ENCODE assay signal across 10 cellular contexts in the genomic region with DNA sequence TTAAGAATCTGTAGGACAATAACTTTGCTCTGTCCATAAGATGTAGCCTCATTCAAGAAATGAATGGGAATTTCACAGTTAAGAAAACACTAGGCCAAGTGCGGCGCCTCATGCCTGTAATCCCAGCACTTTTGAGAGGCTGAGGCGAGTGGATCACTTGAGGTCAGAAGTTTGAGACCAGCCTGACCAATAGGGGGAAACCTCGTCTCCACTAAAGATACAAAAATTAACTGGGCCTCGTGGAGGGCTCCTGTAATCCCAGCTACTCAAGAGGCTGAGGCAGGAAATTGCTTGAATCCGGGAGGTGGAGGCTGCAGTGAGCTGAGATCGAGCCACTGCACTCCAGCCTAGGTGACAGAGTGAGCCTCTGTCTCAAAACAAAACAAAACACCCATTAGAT. TPM values are rescaled to one million over a fixed set of nuclear protein-coding genes. Genes with fewer than 3 reads are reported as not detected.
DNase-seq lines count a peak whose midpoint lies in the region; ATAC-seq and TF ChIP-seq lines count a peak whose summit lies in the region.
"Had no signal": no experiment of that assay in that cellular context is flagged by ENCODE, and none has a peak within 500 bp of the region (broad histone marks: within the 10 kb centered on the region; RNA-seq: fewer than 3 reads in every experiment).

No MANE protein-coding gene starts in this region.

- no peaks in the 10 kb centered on the region for H3K27me3 ChIP-seq in OCI-LY1 (ENCODE audit: insufficient read depth, low read length)

- no peaks in the 10 kb centered on the region for H3K4me1 ChIP-seq in OCI-LY1 (ENCODE audit: insufficient read depth, low read length, severe bottlenecking)

- H3F3A ChIP-seq in OCI-LY1 (ENCODE audit: insufficient read depth, low read length): peaks cover 7% of the 10 kb centered on the region

- no peak overlapping the region for H3K27ac ChIP-seq in OCI-LY1 (ENCODE audit: low read depth, low read length, poor library complexity, severe bottlenecking)

- H3K79me2 ChIP-seq in OCI-LY1 (ENCODE audit: insufficient read depth, low read length): 0 out of 2 replicates have a peak, but pooled peaks cover 3% of the 10 kb centered on the region

- no peak overlapping the region for H2AFZ ChIP-seq in OCI-LY1 (ENCODE audit: low read length)

- H3K4me2 ChIP-seq in OCI-LY1 (ENCODE audit: low read length): no peak overlapping the region

- H3K4me3 ChIP-seq in OCI-LY1 (ENCODE audit: low read depth, low read length, poor library complexity, severe bottlenecking) (no peak overlapping the region), fibroblast of mammary gland (ENCODE audit: control insufficient read depth, low read depth, low read length) (no peak overlapping the region)

- DNase-seq in activated CD4-positive, alpha-beta T cell treated with anti-CD3 and anti-CD28 coated beads for 36 hours: no peak
- DNase-seq in activated CD4-positive, alpha-beta T cell treated with anti-CD3 and anti-CD28 coated beads for 4 hours: no peak
- DNase-seq in fibroblast of mammary gland (ENCODE audit: low read depth) (peak; percentile 70), retina (peak; percentile 3), OCI-M2 (lab: John Stamatoyannopoulos, UW; ENCODE audit: unreplicated experiment) (no peak)
- DNase-seq: AML-193, naive B cell had no signal

- CTCF ChIA-PET in activated CD4-positive, alpha-beta T cell treated with anti-CD3 and anti-CD28 coated beads for 36 hours (lab: Charles Lee): interaction anchor here (1.0 to 1.2 kb wide), 2 partner anchors 12 to 157 kb away, joined by 4 to 7 read pairs; no protein-coding TSS in a partner anchor

- H3K36me3 Mint-ChIP-seq in activated CD4-positive, alpha-beta T cell treated with anti-CD3 and anti-CD28 coated beads for 36 hours (ENCODE audit: low read depth): peaks cover 34% of the 10 kb centered on the region

- no peaks in the 10 kb centered on the region for H3K9me3 ChIP-seq in OCI-LY1 (ENCODE audit: low read length)

- H3K4me1 Mint-ChIP-seq in activated CD4-positive, alpha-beta T cell treated with anti-CD3 and anti-CD28 coated beads for 36 hours: no peaks in the 10 kb centered on the region
- H3K4me1 Mint-ChIP-seq: naive B cell had no signal

- H3K9me2 ChIP-seq in OCI-LY1 (ENCODE audit: low read depth, low read length): no peaks in the 10 kb centered on the region

- POLR2A ChIA-PET in activated CD4-positive, alpha-beta T cell treated with anti-CD3 and anti-CD28 coated beads for 36 hours (lab: Charles Lee): no interaction called here

- no peaks in the 10 kb centered on the region for H4K20me1 ChIP-seq in OCI-LY1 (ENCODE audit: insufficient read depth, low read length)

- peak overlapping the region; percentile 14 for H3K27ac Mint-ChIP-seq in activated CD4-positive, alpha-beta T cell treated with anti-CD3 and anti-CD28 coated beads for 36 hours

- no peak for ATAC-seq in activated CD4-positive, alpha-beta T cell treated with anti-CD3 and anti-CD28 coated beads for 36 hours
- ATAC-seq in GM19395 (IDR thresholded peaks at IDR 0.05; ENCODE audit: unreplicated experiment): no peak
- no peak for ATAC-seq in HG03108 (IDR thresholded peaks at IDR 0.05; ENCODE audit: unreplicated experiment)

- H3K9ac ChIP-seq in OCI-LY1 (ENCODE audit: low read length): no peak overlapping the region

- TF ChIP-seq CTCF in OCI-LY1 (IDR thresholded peaks at IDR 0.05; ENCODE audit: low read length) (peak; percentile 32; the same call in 1 of the 2 replicates), fibroblast of mammary gland (conservative IDR thresholded peaks at IDR 0.05; ENCODE audit: control insufficient read depth, insufficient read depth, low read depth, low read length) (peak; percentile 17)

- intact Hi-C loops in activated CD4-positive, alpha-beta T cell treated with anti-CD3 and anti-CD28 coated beads for 36 hours (cut with DNase I, micrococcal nuclease): loop anchor here in 1 of 2 experiments (5.0 kb wide), 1 partner anchor 196 kb away; no protein-coding TSS in a partner anchor

- no peaks in the 10 kb centered on the region for H3K27me3 Mint-ChIP-seq in activated CD4-positive, alpha-beta T cell treated with anti-CD3 and anti-CD28 coated beads for 36 hours
- H3K27me3 Mint-ChIP-seq: naive B cell had no signal

- H3K36me3 ChIP-seq in OCI-LY1 (ENCODE audit: insufficient read depth, low read length): peaks cover 78% of the 10 kb centered on the region

- no peaks in the 10 kb centered on the region for H3K9me3 Mint-ChIP-seq in activated CD4-positive, alpha-beta T cell treated with anti-CD3 and anti-CD28 coated beads for 36 hours (ENCODE audit: low read depth)
- H3K9me3 Mint-ChIP-seq: naive B cell had no signal

- H3K4me3 Mint-ChIP-seq in activated CD4-positive, alpha-beta T cell treated with anti-CD3 and anti-CD28 coated beads for 36 hours: no peak overlapping the region
- H3K4me3 Mint-ChIP-seq: naive B cell had no signal

RNA-seq across cellular contexts. Expression of a gene that starts 19.9 kb away (rescaled TPM):
- total RNA-seq in activated CD4-positive, alpha-beta T cell treated with anti-CD3 and anti-CD28 coated beads for 36 hours: 100 to 1,000 TPM; 369 to 466 TPM

RNA-seq across cellular contexts. Expression of a gene that starts 44.6 kb away (rescaled TPM):
- total RNA-seq in activated CD4-positive, alpha-beta T cell treated with anti-CD3 and anti-CD28 coated beads for 36 hours: 100 to 1,000 TPM; 234 to 260 TPM

Comparison
In these comparisons a context has a peak if more than half of its experiments do, and no peak if none do; other contexts are left out.
1. DNase-seq: peak in fibroblast of mammary gland (single experiment) and retina (single experiment); none in activated CD4-positive, alpha-beta T cell treated with anti-CD3 and anti-CD28 coated beads for 36 hours (single experiment), activated CD4-positive, alpha-beta T cell treated with anti-CD3 and anti-CD28 coated beads for 4 hours (0 of 2) and OCI-M2 (single experiment).